1 cellular context compared by ENCODE assay signal in genomic region chr22:38201718-38202436, GRCh38.
TF ChIP-seq lines count a peak whose summit lies in the region.

MAFF (plus strand) TSS chr22:38201994; CDS start chr22:38213854, 11,860 bp downstream.

TF ChIP-seq in HepG2, 621 proteins besides CTCF, POLR2A, EP300 and RAD21 (continued from another document and continues in another):
- TF ChIP-seq, protein P1, sequence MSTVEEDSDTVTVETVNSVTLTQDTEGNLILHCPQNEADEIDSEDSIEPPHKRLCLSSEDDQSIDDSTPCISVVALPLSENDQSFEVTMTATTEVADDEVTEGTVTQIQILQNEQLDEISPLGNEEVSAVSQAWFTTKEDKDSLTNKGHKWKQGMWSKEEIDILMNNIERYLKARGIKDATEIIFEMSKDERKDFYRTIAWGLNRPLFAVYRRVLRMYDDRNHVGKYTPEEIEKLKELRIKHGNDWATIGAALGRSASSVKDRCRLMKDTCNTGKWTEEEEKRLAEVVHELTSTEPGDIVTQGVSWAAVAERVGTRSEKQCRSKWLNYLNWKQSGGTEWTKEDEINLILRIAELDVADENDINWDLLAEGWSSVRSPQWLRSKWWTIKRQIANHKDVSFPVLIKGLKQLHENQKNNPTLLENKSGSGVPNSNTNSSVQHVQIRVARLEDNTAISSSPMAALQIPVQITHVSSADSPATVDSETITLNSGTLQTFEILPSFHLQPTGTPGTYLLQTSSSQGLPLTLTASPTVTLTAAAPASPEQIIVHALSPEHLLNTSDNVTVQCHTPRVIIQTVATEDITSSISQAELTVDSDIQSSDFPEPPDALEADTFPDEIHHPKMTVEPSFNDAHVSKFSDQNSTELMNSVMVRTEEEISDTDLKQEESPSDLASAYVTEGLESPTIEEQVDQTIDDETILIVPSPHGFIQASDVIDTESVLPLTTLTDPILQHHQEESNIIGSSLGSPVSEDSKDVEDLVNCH (CRISPR knock-in tag; IDR thresholded peaks at IDR 0.05): no peak
- TF ChIP-seq ATM (IDR thresholded peaks at IDR 0.05; ENCODE audit: borderline replicate concordance) (no peak), ZNF256 (CRISPR knock-in tag; conservative IDR thresholded peaks at IDR 0.05) (no peak), RFXAP (CRISPR knock-in tag; IDR thresholded peaks at IDR 0.05; ENCODE audit: borderline replicate concordance) (peak; percentile 22; the same call in 1 of the 2 replicates), CBX1 (IDR thresholded peaks at IDR 0.05; ENCODE audit: low read depth) (no peak), ATF7 (IDR thresholded peaks at IDR 0.05) (peak; percentile 96), ATF7 (CRISPR knock-in tag; IDR thresholded peaks at IDR 0.05) (peak; percentile 57; the same call in 1 of the 2 replicates), ZBTB40 (IDR thresholded peaks at IDR 0.05) (no peak), ZBTB40 (CRISPR knock-in tag; IDR thresholded peaks at IDR 0.05) (no peak), MIER3 (CRISPR knock-in tag; IDR thresholded peaks at IDR 0.05; ENCODE audit: borderline replicate concordance) (peak; percentile 22; the same call in 1 of the 2 replicates), FLYWCH1 (CRISPR knock-in tag; IDR thresholded peaks at IDR 0.05) (no peak), ZNF891 (CRISPR knock-in tag; IDR thresholded peaks at IDR 0.05) (no peak), BCLAF1 (IDR thresholded peaks at IDR 0.05) (no peak), MLLT10 (CRISPR knock-in tag; IDR thresholded peaks at IDR 0.05) (no peak), ZFP36 (IDR thresholded peaks at IDR 0.05; ENCODE audit: borderline replicate concordance, low read depth, low read length, partially characterized antibody) (no peak), SIN3A (IDR thresholded peaks at IDR 0.05; ENCODE audit: borderline replicate concordance, low read depth, low read length) (peak; percentile 88; the same call in 1 of the 2 replicates), HOXA9 (CRISPR knock-in tag; IDR thresholded peaks at IDR 0.05; ENCODE audit: borderline replicate concordance) (0 out of 2 replicates have a peak, but pooled peaks have one; percentile 16), KDM6A (CRISPR knock-in tag; IDR thresholded peaks at IDR 0.05; ENCODE audit: low read depth) (no peak), ZFP62 (CRISPR knock-in tag; IDR thresholded peaks at IDR 0.05) (no peak), POLR2AphosphoS2 (IDR thresholded peaks at IDR 0.05; ENCODE audit: low read depth, low read length) (no peak), MED1 (CRISPR knock-in tag; IDR thresholded peaks at IDR 0.05) (peak; percentile 71), HCFC1 (IDR thresholded peaks at IDR 0.05; ENCODE audit: low read depth, low read length) (no peak), GABPB1 (CRISPR knock-in tag; IDR thresholded peaks at IDR 0.05) (peak; percentile 64; the same call in 1 of the 2 replicates), JDP2 (CRISPR knock-in tag; IDR thresholded peaks at IDR 0.05; ENCODE audit: borderline replicate concordance) (no peak), FOXC1 (CRISPR knock-in tag; IDR thresholded peaks at IDR 0.05; ENCODE audit: borderline replicate concordance) (no peak), NFKBIZ (CRISPR knock-in tag; IDR thresholded peaks at IDR 0.05) (no peak; the same call in 1 of the 2 replicates), STAT5B (CRISPR knock-in tag; IDR thresholded peaks at IDR 0.05) (no peak; the same call in 1 of the 2 replicates), THAP7 (CRISPR knock-in tag; IDR thresholded peaks at IDR 0.05) (no peak), ZFX (CRISPR knock-in tag; IDR thresholded peaks at IDR 0.05; ENCODE audit: low read depth) (peak; percentile 65; the same call in 1 of the 2 replicates), HOXA5 (CRISPR knock-in tag; IDR thresholded peaks at IDR 0.05) (no peak), ZNF496 (CRISPR knock-in tag; IDR thresholded peaks at IDR 0.05; ENCODE audit: insufficient replicate concordance) (no peak), XBP1 (CRISPR knock-in tag; IDR thresholded peaks at IDR 0.05) (no peak), CENPX (CRISPR knock-in tag; IDR thresholded peaks at IDR 0.05) (no peak), SOX5 (CRISPR knock-in tag; IDR thresholded peaks at IDR 0.05; ENCODE audit: borderline replicate concordance) (peak; percentile 40; the same call in 1 of the 2 replicates), ZNF780A (CRISPR knock-in tag; IDR thresholded peaks at IDR 0.05) (no peak), TAF1 (CRISPR knock-in tag; IDR thresholded peaks at IDR 0.05) (peak; percentile 79)
- TF ChIP-seq, protein P2, sequence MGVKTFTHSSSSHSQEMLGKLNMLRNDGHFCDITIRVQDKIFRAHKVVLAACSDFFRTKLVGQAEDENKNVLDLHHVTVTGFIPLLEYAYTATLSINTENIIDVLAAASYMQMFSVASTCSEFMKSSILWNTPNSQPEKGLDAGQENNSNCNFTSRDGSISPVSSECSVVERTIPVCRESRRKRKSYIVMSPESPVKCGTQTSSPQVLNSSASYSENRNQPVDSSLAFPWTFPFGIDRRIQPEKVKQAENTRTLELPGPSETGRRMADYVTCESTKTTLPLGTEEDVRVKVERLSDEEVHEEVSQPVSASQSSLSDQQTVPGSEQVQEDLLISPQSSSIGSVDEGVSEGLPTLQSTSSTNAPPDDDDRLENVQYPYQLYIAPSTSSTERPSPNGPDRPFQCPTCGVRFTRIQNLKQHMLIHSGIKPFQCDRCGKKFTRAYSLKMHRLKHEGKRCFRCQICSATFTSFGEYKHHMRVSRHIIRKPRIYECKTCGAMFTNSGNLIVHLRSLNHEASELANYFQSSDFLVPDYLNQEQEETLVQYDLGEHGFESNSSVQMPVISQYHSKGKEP (CRISPR knock-in tag; IDR thresholded peaks at IDR 0.05): peak; percentile 68; the same call in 1 of the 2 replicates
- TF ChIP-seq, protein P3, sequence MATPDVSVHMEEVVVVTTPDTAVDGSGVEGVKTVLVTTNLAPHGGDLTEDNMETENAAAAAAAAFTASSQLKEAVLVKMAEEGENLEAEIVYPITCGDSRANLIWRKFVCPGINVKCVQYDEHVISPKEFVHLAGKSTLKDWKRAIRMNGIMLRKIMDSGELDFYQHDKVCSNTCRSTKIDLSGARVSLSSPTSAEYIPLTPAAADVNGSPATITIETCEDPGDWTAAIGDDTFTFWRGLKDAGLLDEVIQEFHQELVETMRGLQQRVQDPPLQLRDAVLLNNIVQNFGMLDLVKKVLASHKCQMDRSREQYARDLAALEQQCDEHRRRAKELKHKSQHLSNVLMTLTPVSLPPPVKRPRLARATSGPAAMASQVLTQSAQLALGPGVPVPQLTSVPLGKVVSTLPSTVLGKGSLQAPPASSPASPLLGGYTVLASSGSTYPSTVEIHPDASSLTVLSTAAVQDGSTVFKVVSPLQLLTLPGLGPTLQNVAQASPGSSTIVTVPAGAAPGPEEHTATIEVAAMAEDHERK (CRISPR knock-in tag; IDR thresholded peaks at IDR 0.05; ENCODE audit: low read depth): no peak
- TF ChIP-seq, protein P4, sequence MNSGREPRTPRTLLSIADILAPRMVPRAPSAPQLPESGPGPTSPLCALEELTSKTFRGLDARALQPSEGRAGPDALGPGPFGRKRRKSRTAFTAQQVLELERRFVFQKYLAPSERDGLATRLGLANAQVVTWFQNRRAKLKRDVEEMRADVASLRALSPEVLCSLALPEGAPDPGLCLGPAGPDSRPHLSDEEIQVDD (CRISPR knock-in tag; IDR thresholded peaks at IDR 0.05; ENCODE audit: borderline replicate concordance): no peak
- TF ChIP-seq, protein P5, sequence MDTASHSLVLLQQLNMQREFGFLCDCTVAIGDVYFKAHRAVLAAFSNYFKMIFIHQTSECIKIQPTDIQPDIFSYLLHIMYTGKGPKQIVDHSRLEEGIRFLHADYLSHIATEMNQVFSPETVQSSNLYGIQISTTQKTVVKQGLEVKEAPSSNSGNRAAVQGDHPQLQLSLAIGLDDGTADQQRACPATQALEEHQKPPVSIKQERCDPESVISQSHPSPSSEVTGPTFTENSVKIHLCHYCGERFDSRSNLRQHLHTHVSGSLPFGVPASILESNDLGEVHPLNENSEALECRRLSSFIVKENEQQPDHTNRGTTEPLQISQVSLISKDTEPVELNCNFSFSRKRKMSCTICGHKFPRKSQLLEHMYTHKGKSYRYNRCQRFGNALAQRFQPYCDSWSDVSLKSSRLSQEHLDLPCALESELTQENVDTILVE (CRISPR knock-in tag; IDR thresholded peaks at IDR 0.05): peak; percentile 45; the same call in 1 of the 2 replicates
- TF ChIP-seq, protein P6, sequence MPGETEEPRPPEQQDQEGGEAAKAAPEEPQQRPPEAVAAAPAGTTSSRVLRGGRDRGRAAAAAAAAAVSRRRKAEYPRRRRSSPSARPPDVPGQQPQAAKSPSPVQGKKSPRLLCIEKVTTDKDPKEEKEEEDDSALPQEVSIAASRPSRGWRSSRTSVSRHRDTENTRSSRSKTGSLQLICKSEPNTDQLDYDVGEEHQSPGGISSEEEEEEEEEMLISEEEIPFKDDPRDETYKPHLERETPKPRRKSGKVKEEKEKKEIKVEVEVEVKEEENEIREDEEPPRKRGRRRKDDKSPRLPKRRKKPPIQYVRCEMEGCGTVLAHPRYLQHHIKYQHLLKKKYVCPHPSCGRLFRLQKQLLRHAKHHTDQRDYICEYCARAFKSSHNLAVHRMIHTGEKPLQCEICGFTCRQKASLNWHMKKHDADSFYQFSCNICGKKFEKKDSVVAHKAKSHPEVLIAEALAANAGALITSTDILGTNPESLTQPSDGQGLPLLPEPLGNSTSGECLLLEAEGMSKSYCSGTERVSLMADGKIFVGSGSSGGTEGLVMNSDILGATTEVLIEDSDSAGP (CRISPR knock-in tag; IDR thresholded peaks at IDR 0.05; ENCODE audit: borderline replicate concordance): peak; percentile 34; the same call in 1 of the 2 replicates
